In genomic region chr12:109994262-109995175, GRCh38 we compare ENCODE assay signal across 1 cellular context.
TF ChIP-seq lines count a peak whose summit lies in the region.

No MANE protein-coding gene starts in this region.

TF ChIP-seq in GM12878, 131 proteins besides CTCF, POLR2A, EP300 and RAD21:
- TF ChIP-seq ZZZ3 (IDR thresholded peaks at IDR 0.05; ENCODE audit: control insufficient read depth, insufficient read length, low read depth) (no peak), HSF1 (IDR thresholded peaks at IDR 0.05; ENCODE audit: low read depth, low read length) (no peak), BHLHE40 (IDR thresholded peaks at IDR 0.05; ENCODE audit: borderline replicate concordance in 1 of 2, low read depth in 2 of 2, low read length in 1 of 2) (0 out of 4 replicates have a peak, but pooled peaks of 1 of the 2 experiments have one; percentile 11), GABPA (IDR thresholded peaks at IDR 0.05; ENCODE audit: low read depth) (peak; percentile 26; the same call in 1 of the 2 replicates), DPF2 (IDR thresholded peaks at IDR 0.05) (0 out of 2 replicates have a peak, but pooled peaks have one; percentile 15), ATF2 (IDR thresholded peaks at IDR 0.05; ENCODE audit: low read length) (0 out of 2 replicates have a peak, but pooled peaks have one; percentile 50), SIN3A (IDR thresholded peaks at IDR 0.05; ENCODE audit: low read depth, low read length) (0 out of 2 replicates have a peak, but pooled peaks have one; percentile 35), ZNF274 (IDR thresholded peaks at IDR 0.05; ENCODE audit: insufficient read depth, insufficient read length) (no peak), TARDBP (IDR thresholded peaks at IDR 0.05; ENCODE audit: borderline replicate concordance) (no peak), RELA (IDR thresholded peaks at IDR 0.05; ENCODE audit: borderline replicate concordance, partially characterized antibody) (no peak), RUNX3 (IDR thresholded peaks at IDR 0.05; ENCODE audit: low read length) (peak; percentile 15; the same call in 1 of the 2 replicates), IRF5 (IDR thresholded peaks at IDR 0.05; ENCODE audit: borderline replicate concordance) (no peak), TBL1XR1 (IDR thresholded peaks at IDR 0.05; ENCODE audit: low read depth, low read length) (no peak), CUX1 (IDR thresholded peaks at IDR 0.05; ENCODE audit: insufficient replicate concordance, low read depth, low read length) (no peak), NFIC (IDR thresholded peaks at IDR 0.05; ENCODE audit: low read depth, low read length) (peak; percentile 33; the same call in 1 of the 2 replicates), ETV6 (conservative IDR thresholded peaks at IDR 0.05 in 1 of 2, IDR thresholded peaks at IDR 0.05 in 1 of 2; ENCODE audit: borderline replicate concordance in 1 of 2, low read depth in 1 of 2) (peak in 1 of 2 experiments; percentile 55; a peak in 1 of 4 replicates), TCF7 (IDR thresholded peaks at IDR 0.05; ENCODE audit: borderline replicate concordance) (no peak), HDAC2 (IDR thresholded peaks at IDR 0.05) (0 out of 2 replicates have a peak, but pooled peaks have one; percentile 23), SPI1 (IDR thresholded peaks at IDR 0.05; ENCODE audit: borderline replicate concordance, insufficient read depth, low read depth, low read length) (peak; percentile 77), MXI1 (IDR thresholded peaks at IDR 0.05; ENCODE audit: low read depth, low read length) (peak; percentile 47; the same call in 1 of the 2 replicates), IKZF2 (IDR thresholded peaks at IDR 0.05) (no peak), JUNB (IDR thresholded peaks at IDR 0.05) (0 out of 2 replicates have a peak, but pooled peaks have one; percentile 25), MTA2 (IDR thresholded peaks at IDR 0.05; ENCODE audit: low read depth) (no peak)
